In the genomic region with DNA sequence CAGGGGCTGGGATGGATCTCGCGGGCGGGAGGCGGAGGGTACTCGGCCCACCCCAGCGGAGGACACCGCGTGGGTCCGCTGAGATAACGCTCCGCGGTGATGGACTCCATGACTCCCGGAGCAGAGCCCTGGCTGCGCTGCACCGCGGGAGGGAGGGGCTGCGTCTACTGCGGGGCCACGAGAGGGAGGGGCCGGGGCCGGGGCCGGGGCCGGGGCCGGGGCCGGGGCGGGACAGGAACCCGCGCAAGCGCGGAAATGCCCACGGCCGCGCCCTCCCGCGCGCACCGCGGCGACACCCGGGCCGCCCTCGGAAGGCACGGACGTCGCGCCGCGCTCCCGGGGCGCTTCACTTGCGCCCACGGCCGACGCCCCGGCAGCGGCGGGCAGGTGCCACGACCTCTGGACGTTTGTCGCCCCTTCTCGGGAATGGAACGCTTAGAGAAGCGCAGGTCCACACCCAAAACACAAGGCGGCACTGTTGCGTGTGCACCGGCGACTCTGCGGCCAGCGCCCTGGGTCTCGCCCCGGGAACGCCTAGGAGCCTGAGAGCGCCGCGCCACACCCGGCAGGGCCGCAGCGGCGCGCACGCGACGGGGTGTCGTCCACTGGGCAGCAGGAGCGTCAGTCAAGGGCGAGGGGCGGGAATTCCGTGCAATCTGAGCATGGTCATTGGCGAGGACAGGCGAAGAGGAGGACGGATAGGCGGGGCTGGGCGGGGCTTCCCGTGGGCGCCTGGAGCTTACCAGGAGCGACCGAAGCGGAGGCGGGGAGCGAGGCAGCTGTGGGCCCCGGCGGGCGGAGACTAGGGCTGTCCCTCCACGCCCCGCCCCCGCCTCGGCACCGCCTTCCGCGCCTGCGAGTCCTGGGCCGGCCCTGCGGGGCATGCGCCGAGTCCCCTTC, we compare ENCODE assay signal across 7 cellular contexts. TPM values are rescaled to one million over a fixed set of nuclear protein-coding genes. Genes with fewer than 3 reads are reported as not detected.
A peak's percentile ranks its signal among the peaks of the same experiment; 100 is the strongest.
DNase-seq lines count a peak whose midpoint lies in the region; ATAC-seq and FAIRE-seq lines count a peak whose summit lies in the region.
"Not testable (repeated sequence)": the region's sequence is repeated elsewhere in the genome, so short reads cannot be mapped to it uniquely, and the experiment has no call there.
"Had no signal": no experiment of that assay in that cellular context is flagged by ENCODE, and none has a peak within 500 bp of the region (broad histone marks: within the 10 kb centered on the region; RNA-seq: fewer than 3 reads in every experiment).

No MANE protein-coding gene starts in this region.

- H3K4me3 Mint-ChIP-seq in central memory CD8-positive, alpha-beta T cell; natural killer cell treated with Interleukin-12 subunit alpha and Interleukin-12 subunit beta and Interleukin-15 and Interleukin-18, amount 100 ng/mL, for 72 hours: not testable (repeated sequence)

- peak; percentile 96 for FAIRE-seq in G401.6 (lab: Jason Lieb, UNC)

- ATAC-seq in GM19467 (IDR thresholded peaks at IDR 0.05; ENCODE audit: unreplicated experiment) (peak; percentile 66), HG02870 (IDR thresholded peaks at IDR 0.05; ENCODE audit: unreplicated experiment) (peak; percentile 62), HG03521 (IDR thresholded peaks at IDR 0.05; ENCODE audit: unreplicated experiment) (peak; percentile 72)
- ATAC-seq in central memory CD8-positive, alpha-beta T cell (replicated peaks; ENCODE audit: extremely low read depth, poor library complexity, severe bottlenecking), result peak; percentile 59
- peak; percentile 88 for ATAC-seq in natural killer cell treated with Interleukin-12 subunit alpha and Interleukin-12 subunit beta and Interleukin-15 and Interleukin-18, amount 100 ng/mL, for 72 hours

- H3K9me3 Mint-ChIP-seq in central memory CD8-positive, alpha-beta T cell; natural killer cell treated with Interleukin-12 subunit alpha and Interleukin-12 subunit beta and Interleukin-15 and Interleukin-18, amount 100 ng/mL, for 72 hours: not testable (repeated sequence)

- not testable (repeated sequence) for DNase-seq in central memory CD8-positive, alpha-beta T cell (ENCODE audit: low spot score in 2 of 2); natural killer cell treated with Interleukin-12 subunit alpha and Interleukin-12 subunit beta and Interleukin-15 and Interleukin-18, amount 100 ng/mL, for 72 hours (ENCODE audit: low spot score)

- not testable (repeated sequence) for H3K4me1 Mint-ChIP-seq in central memory CD8-positive, alpha-beta T cell; natural killer cell treated with Interleukin-12 subunit alpha and Interleukin-12 subunit beta and Interleukin-15 and Interleukin-18, amount 100 ng/mL, for 72 hours (ENCODE audit: low read depth in 2 of 2)

- not testable (repeated sequence) for H3K27ac Mint-ChIP-seq in central memory CD8-positive, alpha-beta T cell (ENCODE audit: low read depth); natural killer cell treated with Interleukin-12 subunit alpha and Interleukin-12 subunit beta and Interleukin-15 and Interleukin-18, amount 100 ng/mL, for 72 hours

- H3K36me3 Mint-ChIP-seq in central memory CD8-positive, alpha-beta T cell (ENCODE audit: insufficient read depth); natural killer cell treated with Interleukin-12 subunit alpha and Interleukin-12 subunit beta and Interleukin-15 and Interleukin-18, amount 100 ng/mL, for 72 hours: not testable (repeated sequence)

- not testable (repeated sequence) for H3K27me3 Mint-ChIP-seq in central memory CD8-positive, alpha-beta T cell; natural killer cell treated with Interleukin-12 subunit alpha and Interleukin-12 subunit beta and Interleukin-15 and Interleukin-18, amount 100 ng/mL, for 72 hours

RNA-seq across cellular contexts. Expression of a gene that starts 32.8 kb away (rescaled TPM):
- 100 to 1,000 TPM; 574 to 727 TPM for total RNA-seq in natural killer cell treated with Interleukin-12 subunit alpha and Interleukin-12 subunit beta and Interleukin-15 and Interleukin-18, amount 100 ng/mL, for 72 hours

RNA-seq across cellular contexts. Expression of a gene that starts 37.4 kb away (rescaled TPM):
- 10 to 100 TPM; 49.2 to 61.9 TPM for total RNA-seq in natural killer cell treated with Interleukin-12 subunit alpha and Interleukin-12 subunit beta and Interleukin-15 and Interleukin-18, amount 100 ng/mL, for 72 hours

RNA-seq across cellular contexts. Expression of a gene that starts 46.1 kb away (rescaled TPM):
- total RNA-seq in natural killer cell treated with Interleukin-12 subunit alpha and Interleukin-12 subunit beta and Interleukin-15 and Interleukin-18, amount 100 ng/mL, for 72 hours, result 1 to 10 TPM; 3.0 to 4.1 TPM

RNA-seq across cellular contexts. Expression of a gene that starts 46.7 kb away (rescaled TPM):
- not detected for total RNA-seq in natural killer cell treated with Interleukin-12 subunit alpha and Interleukin-12 subunit beta and Interleukin-15 and Interleukin-18, amount 100 ng/mL, for 72 hours
- total RNA-seq: cerebellum had no signal

RNA-seq across cellular contexts. Expression of a gene that starts 56.5 kb away (rescaled TPM):
- 1,000 to 10,000 TPM; 1,953 to 2,194 TPM for total RNA-seq in natural killer cell treated with Interleukin-12 subunit alpha and Interleukin-12 subunit beta and Interleukin-15 and Interleukin-18, amount 100 ng/mL, for 72 hours
